17 cellular contexts compared by ENCODE assay signal in the genomic region with DNA sequence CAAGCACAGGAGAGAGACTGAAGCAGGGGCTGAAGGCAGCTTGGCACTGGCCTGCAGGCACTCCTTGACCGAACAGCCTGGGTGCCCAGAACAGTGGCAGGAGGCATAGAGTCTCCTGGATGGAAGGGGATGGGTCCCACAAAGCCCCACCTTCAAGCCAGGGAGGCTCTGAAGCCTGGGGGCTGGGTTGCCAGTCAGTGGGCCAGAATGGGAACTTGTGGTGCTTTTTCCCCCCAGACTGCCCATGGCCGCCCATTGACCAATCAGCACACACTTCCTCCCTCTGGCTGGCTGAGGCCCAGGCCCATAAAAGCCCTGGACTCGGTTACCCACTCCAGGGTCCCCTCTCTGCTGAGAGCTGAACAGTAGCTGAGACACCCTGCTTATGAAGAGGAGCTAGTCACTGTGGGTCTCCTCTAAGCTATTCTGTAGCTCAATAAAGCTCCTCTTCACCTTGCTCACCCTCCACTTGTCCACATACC.
"Had no signal": no experiment of that assay in that cellular context is flagged by ENCODE, and none has a peak within 500 bp of the region (broad histone marks: within the 10 kb centered on the region; RNA-seq: fewer than 3 reads in every experiment).

No MANE protein-coding gene starts in this region.

- H2AFZ ChIP-seq: parathyroid adenoma had no signal

- H3K4me3 Mint-ChIP-seq: activated CD4-positive, alpha-beta T cell treated with anti-CD3 and anti-CD28 coated beads, Interleukin-2, amount 10 ng/mL, durations not matched to agents 24 days and 14 days; activated CD8-positive, alpha-beta T cell treated with anti-CD3 and anti-CD28 coated beads, Interleukin-2, amount 10 ng/mL, durations not matched to agents 7 days and 5 days; activated naive CD8-positive, alpha-beta T cell treated with anti-CD3 and anti-CD28 coated beads for 36 hours; naive thymus-derived CD4-positive, alpha-beta T cell had no signal

- H3K36me3 Mint-ChIP-seq: activated naive CD8-positive, alpha-beta T cell treated with anti-CD3 and anti-CD28 coated beads for 36 hours; naive thymus-derived CD4-positive, alpha-beta T cell had no signal

- H3K27ac Mint-ChIP-seq: activated CD4-positive, alpha-beta T cell treated with anti-CD3 and anti-CD28 coated beads, Interleukin-2, amount 10 ng/mL, durations not matched to agents 24 days and 14 days; activated CD8-positive, alpha-beta T cell treated with anti-CD3 and anti-CD28 coated beads, Interleukin-2, amount 10 ng/mL, durations not matched to agents 7 days and 5 days; activated naive CD8-positive, alpha-beta T cell treated with anti-CD3 and anti-CD28 coated beads for 36 hours; naive thymus-derived CD4-positive, alpha-beta T cell had no signal

- H3K9me3 ChIP-seq: left ventricle myocardium inferior, mucosa of descending colon, neutrophil had no signal

- H3K27me3 ChIP-seq: neutrophil had no signal

- H3K4me1 ChIP-seq: left ventricle myocardium inferior, parathyroid adenoma had no signal

- H3K9me3 Mint-ChIP-seq: activated CD4-positive, alpha-beta T cell treated with anti-CD3 and anti-CD28 coated beads, Interleukin-2, amount 10 ng/mL, durations not matched to agents 24 days and 14 days; activated naive CD8-positive, alpha-beta T cell treated with anti-CD3 and anti-CD28 coated beads for 36 hours; naive thymus-derived CD4-positive, alpha-beta T cell had no signal

- H3K36me3 ChIP-seq: left ventricle myocardium inferior, neutrophil had no signal

- H3K9ac ChIP-seq: parathyroid adenoma had no signal

- ATAC-seq: activated CD8-positive, alpha-beta T cell treated with anti-CD3 and anti-CD28 coated beads, Interleukin-2, amount 10 ng/mL, durations not matched to agents 7 days and 5 days; naive thymus-derived CD4-positive, alpha-beta T cell had no signal

- H3K4me1 Mint-ChIP-seq: activated naive CD8-positive, alpha-beta T cell treated with anti-CD3 and anti-CD28 coated beads for 36 hours had no signal

- H3K27ac ChIP-seq: epithelial cell of prostate, left ventricle myocardium inferior, neutrophil, parathyroid adenoma had no signal

- H3K4me3 ChIP-seq: left ventricle myocardium inferior, mucosa of descending colon had no signal

- DNase-seq: activated CD4-positive, alpha-beta T cell treated with anti-CD3 and anti-CD28 coated beads, Interleukin-2, amount 10 ng/mL, durations not matched to agents 24 days and 14 days; activated CD4-positive, CD25-positive, alpha-beta regulatory T cell; activated CD8-positive, alpha-beta memory T cell treated with anti-CD3 and anti-CD28 coated beads, Interleukin-2, amount 50 U/mL, for 4 hours; activated CD8-positive, alpha-beta T cell treated with anti-CD3 and anti-CD28 coated beads, Interleukin-2, amount 10 ng/mL, durations not matched to agents 7 days and 5 days; activated naive CD8-positive, alpha-beta T cell treated with anti-CD3 and anti-CD28 coated beads for 36 hours; dermis blood vessel endothelial cell; foreskin melanocyte; left ventricle myocardium inferior; naive thymus-derived CD4-positive, alpha-beta T cell; stimulated activated CD4-positive, alpha-beta T cell treated with anti-CD3 and anti-CD28 coated beads, Interleukin-15, amount 100 ng/mL, for 24 hours; stimulated activated CD4-positive, alpha-beta T cell treated with anti-CD3 and anti-CD28 coated beads, Interleukin-4, amount 100 ng/mL, for 1 hour; stimulated activated naive CD4-positive, alpha-beta T cell treated with Interleukin-2 at 50 U/mL for 16 hours; trophoblast cell had no signal
